ENCODE assay signal across 11 cellular contexts in genomic region chr19:7918615-7919421, GRCh38. TPM values are rescaled to one million over a fixed set of nuclear protein-coding genes. Genes with fewer than 3 reads are reported as not detected.
A peak's percentile ranks its signal among the peaks of the same experiment; 100 is the strongest.
DNase-seq lines count a peak whose midpoint lies in the region; ATAC-seq and TF ChIP-seq lines count a peak whose summit lies in the region.
"Had no signal": no experiment of that assay in that cellular context is flagged by ENCODE, and none has a peak within 500 bp of the region (broad histone marks: within the 10 kb centered on the region; RNA-seq: fewer than 3 reads in every experiment).

No MANE protein-coding gene starts in this region.

- H3K9me3 Mint-ChIP-seq in activated naive CD4-positive, alpha-beta T cell treated with anti-CD3 and anti-CD28 coated beads, Interleukin-2, amount 10 ng/mL, durations not matched to agents 7 days and 5 days: no peaks in the 10 kb centered on the region
- H3K9me3 Mint-ChIP-seq in activated naive CD4-positive, alpha-beta T cell treated with anti-CD3 and anti-CD28 coated beads, Interleukin-2, amount 50 U/mL, for 72 hours: no peaks in the 10 kb centered on the region
- H3K9me3 Mint-ChIP-seq in stimulated activated naive CD8-positive, alpha-beta T cell treated with anti-CD3 and anti-CD28 coated beads, Interleukin-15, amount 100 ng/mL, for 72 hours: no peaks in the 10 kb centered on the region

- H3K27ac Mint-ChIP-seq in activated naive CD4-positive, alpha-beta T cell treated with anti-CD3 and anti-CD28 coated beads, Interleukin-2, amount 10 ng/mL, durations not matched to agents 7 days and 5 days: no peak overlapping the region
- H3K27ac Mint-ChIP-seq in activated naive CD4-positive, alpha-beta T cell treated with anti-CD3 and anti-CD28 coated beads, Interleukin-2, amount 50 U/mL, for 72 hours: no peak overlapping the region
- H3K27ac Mint-ChIP-seq in stimulated activated naive CD8-positive, alpha-beta T cell treated with anti-CD3 and anti-CD28 coated beads, Interleukin-15, amount 100 ng/mL, for 72 hours: no peak overlapping the region

- H3K4me3 Mint-ChIP-seq in activated naive CD4-positive, alpha-beta T cell treated with anti-CD3 and anti-CD28 coated beads, Interleukin-2, amount 10 ng/mL, durations not matched to agents 7 days and 5 days: peak overlapping the region; percentile 83
- peak overlapping the region; percentile 84 to 93 for H3K4me3 Mint-ChIP-seq in stimulated activated naive CD8-positive, alpha-beta T cell treated with anti-CD3 and anti-CD28 coated beads, Interleukin-15, amount 100 ng/mL, for 72 hours

- CTCF ChIA-PET in activated naive CD4-positive, alpha-beta T cell treated with anti-CD3 and anti-CD28 coated beads, Interleukin-2, amount 10 ng/mL, durations not matched to agents 7 days and 5 days (lab: Charles Lee): interaction anchor here (1.0 to 2.7 kb wide), 5 partner anchors 15 to 67 kb away, joined by 3 to 14 read pairs (median 9); partner anchors contain the start of gene MAP2K7

- peaks cover 7% of the 10 kb centered on the region for H3K36me3 Mint-ChIP-seq in activated naive CD4-positive, alpha-beta T cell treated with anti-CD3 and anti-CD28 coated beads, Interleukin-2, amount 10 ng/mL, durations not matched to agents 7 days and 5 days
- peaks cover 0 to 4% of the 10 kb centered on the region in 2 donors for H3K36me3 Mint-ChIP-seq in activated naive CD4-positive, alpha-beta T cell treated with anti-CD3 and anti-CD28 coated beads, Interleukin-2, amount 50 U/mL, for 72 hours

- no peaks in the 10 kb centered on the region for H3K9me3 ChIP-seq in RWPE2 (ENCODE audit: severe bottlenecking)
- no peaks in the 10 kb centered on the region for H3K9me3 ChIP-seq in iPS-18a (ENCODE audit: control insufficient read depth, low read depth, low read length)
- H3K9me3 ChIP-seq: gastrocnemius medialis had no signal

- no peak for DNase-seq in activated naive CD4-positive, alpha-beta T cell treated with anti-CD3 and anti-CD28 coated beads, Interleukin-2, amount 10 ng/mL, durations not matched to agents 7 days and 5 days
- no peak for DNase-seq in activated naive CD4-positive, alpha-beta T cell treated with anti-CD3 and anti-CD28 coated beads, Interleukin-2, amount 50 U/mL, for 72 hours (ENCODE audit: low spot score in 2 of 2)
- DNase-seq in RWPE2 (ENCODE audit: low spot score) (no peak), DMS 273 treated with DMSO at 0.1 percent for 48 hours (lab: John Stamatoyannopoulos, UW) (no peak), NCI-H510A (lab: John Stamatoyannopoulos, UW) (no peak)
- no peak for DNase-seq in stimulated activated naive CD8-positive, alpha-beta T cell treated with anti-CD3 and anti-CD28 coated beads, Interleukin-15, amount 100 ng/mL, for 72 hours
- DNase-seq: gastrocnemius medialis, NCI-H2029 treated with DMSO at 0.1 percent for 48 hours had no signal

- no peaks in the 10 kb centered on the region for H3K36me3 ChIP-seq in RWPE2 (ENCODE audit: low read depth)
- no peaks in the 10 kb centered on the region for H3K36me3 ChIP-seq in iPS-18a (ENCODE audit: control insufficient read depth, low read depth, low read length)

- H3K27me3 Mint-ChIP-seq in activated naive CD4-positive, alpha-beta T cell treated with anti-CD3 and anti-CD28 coated beads, Interleukin-2, amount 10 ng/mL, durations not matched to agents 7 days and 5 days: peaks cover 66% of the 10 kb centered on the region
- peaks cover 53% of the 10 kb centered on the region for H3K27me3 Mint-ChIP-seq in stimulated activated naive CD8-positive, alpha-beta T cell treated with anti-CD3 and anti-CD28 coated beads, Interleukin-15, amount 100 ng/mL, for 72 hours

- no peak for ATAC-seq in activated naive CD4-positive, alpha-beta T cell treated with anti-CD3 and anti-CD28 coated beads, Interleukin-2, amount 50 U/mL, for 72 hours
- ATAC-seq in RWPE2 (ENCODE audit: low read depth): no peak
- ATAC-seq in stimulated activated naive CD8-positive, alpha-beta T cell treated with anti-CD3 and anti-CD28 coated beads, Interleukin-15, amount 100 ng/mL, for 72 hours: no peak
- ATAC-seq in GM21447 (IDR thresholded peaks at IDR 0.05; ENCODE audit: unreplicated experiment): no peak
- ATAC-seq: gastrocnemius medialis had no signal

- TF ChIP-seq CTCF in RWPE2 (IDR thresholded peaks at IDR 0.05; ENCODE audit: poor library complexity, severe bottlenecking): no peak

- no peak overlapping the region for H3K4me3 ChIP-seq in RWPE2 (ENCODE audit: severe bottlenecking)
- H3K4me3 ChIP-seq in iPS-18a (ENCODE audit: low read length): peak overlapping the region; percentile 47

- H3K4me1 ChIP-seq in RWPE2 (ENCODE audit: insufficient read depth, poor library complexity, severe bottlenecking) (no peaks in the 10 kb centered on the region), iPS-18a (ENCODE audit: control insufficient read depth, low read depth, low read length) (peaks cover 9% of the 10 kb centered on the region)

- peak overlapping the region; percentile 57 for H3K27ac ChIP-seq in RWPE2 (ENCODE audit: poor library complexity, severe bottlenecking)
- no peak overlapping the region for H3K27ac ChIP-seq in iPS-18a (ENCODE audit: low read length)

- H3K27me3 ChIP-seq in RWPE2 (ENCODE audit: insufficient read depth, poor library complexity, severe bottlenecking) (peaks cover 7% of the 10 kb centered on the region), iPS-18a (ENCODE audit: control insufficient read depth, insufficient read depth, low read length) (peaks cover 59% of the 10 kb centered on the region)

- H3K4me1 Mint-ChIP-seq in activated naive CD4-positive, alpha-beta T cell treated with anti-CD3 and anti-CD28 coated beads, Interleukin-2, amount 10 ng/mL, durations not matched to agents 7 days and 5 days: peaks cover 41% of the 10 kb centered on the region
- peaks cover 67% of the 10 kb centered on the region for H3K4me1 Mint-ChIP-seq in stimulated activated naive CD8-positive, alpha-beta T cell treated with anti-CD3 and anti-CD28 coated beads, Interleukin-15, amount 100 ng/mL, for 72 hours

- no peak overlapping the region for H3K9ac ChIP-seq in iPS-18a (ENCODE audit: low read length)

RNA-seq across cellular contexts. Expression of gene SNAPC2, which starts 1.3 kb away (rescaled TPM):
- total RNA-seq in activated naive CD4-positive, alpha-beta T cell treated with anti-CD3 and anti-CD28 coated beads, Interleukin-2, amount 50 U/mL, for 72 hours: 10 to 100 TPM; 16.0 to 22.0 TPM

RNA-seq across cellular contexts. Expression of gene TGFBR3L, which starts 4.2 kb away (rescaled TPM):
- total RNA-seq in activated naive CD4-positive, alpha-beta T cell treated with anti-CD3 and anti-CD28 coated beads, Interleukin-2, amount 50 U/mL, for 72 hours: 1 to 10 TPM; 3.3 to 5.8 TPM
- total RNA-seq: SK-MEL-5 had no signal

RNA-seq across cellular contexts. Expression of gene CTXN1, which starts 7.1 kb away (rescaled TPM):
- total RNA-seq in activated naive CD4-positive, alpha-beta T cell treated with anti-CD3 and anti-CD28 coated beads, Interleukin-2, amount 50 U/mL, for 72 hours: under 1 TPM in 1 of 2 donors, not detected in 1; 0.78 TPM
- total RNA-seq: gastrocnemius medialis had no signal

RNA-seq across cellular contexts. Expression of gene MAP2K7, which starts 15.1 kb away (rescaled TPM):
- 10 to 100 TPM; 38.4 to 55.3 TPM for total RNA-seq in activated naive CD4-positive, alpha-beta T cell treated with anti-CD3 and anti-CD28 coated beads, Interleukin-2, amount 50 U/mL, for 72 hours

RNA-seq across cellular contexts. Expression of gene TIMM44, which starts 24.6 kb away (rescaled TPM):
- total RNA-seq in activated naive CD4-positive, alpha-beta T cell treated with anti-CD3 and anti-CD28 coated beads, Interleukin-2, amount 50 U/mL, for 72 hours: 10 to 100 TPM; 66.0 to 99.3 TPM
